In genomic region chr22:31269892-31270574, GRCh38 we compare ENCODE assay signal across 11 cellular contexts. TPM values are rescaled to one million over a fixed set of nuclear protein-coding genes. Genes with fewer than 3 reads are reported as not detected.
A peak's percentile ranks its signal among the peaks of the same experiment; 100 is the strongest.
DNase-seq lines count a peak whose midpoint lies in the region; ATAC-seq, FAIRE-seq and TF ChIP-seq lines count a peak whose summit lies in the region.
"Had no signal": no experiment of that assay in that cellular context is flagged by ENCODE, and none has a peak within 500 bp of the region (broad histone marks: within the 10 kb centered on the region; RNA-seq: fewer than 3 reads in every experiment).

No MANE protein-coding gene starts in this region.

- H2BK5ac ChIP-seq in IMR-90 (ENCODE audit: low read depth, low read length, poor library complexity, severe bottlenecking) (no peak overlapping the region), H1 (ENCODE audit: low read depth, low read length) (peak overlapping the region; percentile 72; the same call in 1 of the 2 replicates)

- H3K9me1 ChIP-seq in IMR-90 (ENCODE audit: insufficient read depth, low read length): peaks cover 14% of the 10 kb centered on the region

- H2AK9ac ChIP-seq in IMR-90 (replicated peaks; ENCODE audit: low read depth, low read length, poor library complexity): peak overlapping the region; percentile 39

- H3K79me2 ChIP-seq in H1 (ENCODE audit: control insufficient read depth in 1 of 2, insufficient read depth in 2 of 2, low read length in 2 of 2): no peaks in the 10 kb centered on the region

- no peak for TF ChIP-seq EP300 in H1 (IDR thresholded peaks at IDR 0.05; ENCODE audit: borderline replicate concordance in 1 of 2, low read depth in 2 of 2, low read length in 2 of 2)

- CTCF ChIA-PET in IMR-90 (lab: Yijun Ruan, JAX): no interaction called here
- CTCF ChIA-PET in H1 (lab: Charles Lee; ENCODE audit: partially characterized antibody): interaction anchor here (0.6 to 8.2 kb wide), 23 partner anchors 12 to 323 kb away, joined by 3 to 122 read pairs (median 4); partner anchors contain the start of genes LIMK2 and PLA2G3

- no peak overlapping the region for H3K4me3 Mint-ChIP-seq in T-helper 1 cell treated with Interleukin-12 subunit alpha and Interleukin-12 subunit beta and Interleukin-4 antibody, amounts not matched to agents 30 μg/mL and 1 μg/mL, for 36 hours
- no peak overlapping the region for H3K4me3 Mint-ChIP-seq in neural crest cell

- FAIRE-seq in H1 (lab: Jason Lieb, UNC): peak; percentile 93
- FAIRE-seq: islet of Langerhans had no signal

- H3K36me3 ChIP-seq in IMR-90 (ENCODE audit: control insufficient read depth, insufficient read depth, low read length) (peaks cover 31% of the 10 kb centered on the region), H1 (ENCODE audit: control insufficient read depth in 2 of 4, insufficient read depth in 4 of 4, low read length in 3 of 4) (peaks cover 6 to 55% (median 15%) of the 10 kb centered on the region in 4 experiments), ascending aorta (peaks cover 54 to 78% of the 10 kb centered on the region in 2 donors)

- H3K9me3 Mint-ChIP-seq in T-helper 1 cell treated with Interleukin-12 subunit alpha and Interleukin-12 subunit beta and Interleukin-4 antibody, amounts not matched to agents 30 μg/mL and 1 μg/mL, for 36 hours: no peaks in the 10 kb centered on the region
- H3K9me3 Mint-ChIP-seq in neural crest cell: no peaks in the 10 kb centered on the region

- no peak overlapping the region for H2AFZ ChIP-seq in IMR-90 (replicated peaks; ENCODE audit: low read length, poor library complexity)
- no peak overlapping the region for H2AFZ ChIP-seq in H1 (ENCODE audit: low read length)

- H2BK20ac ChIP-seq in IMR-90 (ENCODE audit: low read depth, low read length) (no peak overlapping the region), H1 (ENCODE audit: low read length) (0 out of 2 replicates have a peak overlapping the region, but pooled peaks have one; percentile 6)

- H4K8ac ChIP-seq in IMR-90 (ENCODE audit: low read depth in 2 of 2, low read length in 2 of 2): no peak overlapping the region
- H4K8ac ChIP-seq in H1 (ENCODE audit: extremely low read depth, insufficient read depth, low read length): no peak overlapping the region

- peaks cover 6% of the 10 kb centered on the region; the same call in 1 of the 2 replicates for H4K20me1 ChIP-seq in IMR-90 (ENCODE audit: insufficient read depth, low read length)
- peaks cover 3% of the 10 kb centered on the region in 2 experiments for H4K20me1 ChIP-seq in H1 (replicated peaks in 1 of 2; ENCODE audit: control insufficient read depth in 1 of 2, insufficient read depth in 2 of 2, low read length in 2 of 2)

- H3K4me1 Mint-ChIP-seq in T-helper 1 cell treated with Interleukin-12 subunit alpha and Interleukin-12 subunit beta and Interleukin-4 antibody, amounts not matched to agents 30 μg/mL and 1 μg/mL, for 36 hours (ENCODE audit: low read depth): peaks cover 9% of the 10 kb centered on the region
- no peaks in the 10 kb centered on the region for H3K4me1 Mint-ChIP-seq in neural crest cell

- no peaks in the 10 kb centered on the region for H3K27me3 Mint-ChIP-seq in T-helper 1 cell treated with Interleukin-12 subunit alpha and Interleukin-12 subunit beta and Interleukin-4 antibody, amounts not matched to agents 30 μg/mL and 1 μg/mL, for 36 hours (ENCODE audit: low read depth)
- no peaks in the 10 kb centered on the region for H3K27me3 Mint-ChIP-seq in neural crest cell (ENCODE audit: low read depth)

- 54% methylated on average over 2 of the region's 3 CpGs; no CpG with 5 or more reads in 1 of the 2 experiments for WGBS in IMR-90 (ENCODE audit: extremely low coverage in 2 of 2, insufficient read length in 1 of 2), 2 experiments
- 46% methylated on average over 2 of the region's 3 CpGs; no CpG with 5 or more reads in 1 of the 2 experiments for WGBS in H1 (ENCODE audit: extremely low coverage in 1 of 2, insufficient coverage in 1 of 2, insufficient read length in 1 of 2, insufficient replicate concordance in 2 of 2, low coverage in 1 of 2, low lambda C conversion rate in 2 of 2, missing lambda C conversion rate in 1 of 2), 2 experiments

- no peak for DNase-seq in T-helper 1 cell
- no peak for DNase-seq in IMR-90
- DNase-seq in H1 (ENCODE audit: low read depth in 1 of 2, low spot score in 2 of 2): no peak
- DNase-seq in neural crest cell (ENCODE audit: low read depth, low spot score): no peak
- DNase-seq in stimulated activated naive CD4-positive, alpha-beta T cell treated with Interleukin-2 at 50 U/mL for 16 hours (lab: John Stamatoyannopoulos, UW): no peak
- no peak for DNase-seq in ascending aorta (ENCODE audit: low spot score in 2 of 2)
- DNase-seq: activated CD4-positive, alpha-beta T cell treated with anti-CD3 and anti-CD28 coated beads, Interleukin-2, amount 50 U/mL, for 4 hours; NCI-H2081 treated with DMSO at 0.1 percent for 48 hours had no signal

- H4K91ac ChIP-seq in IMR-90 (ENCODE audit: insufficient read depth, low read depth, low read length) (no peak overlapping the region), H1 (replicated peaks; ENCODE audit: insufficient read length, low read length) (no peak overlapping the region)

- H3K4me3 ChIP-seq in IMR-90 (ENCODE audit: insufficient read depth, low read depth, low read length) (no peak overlapping the region), H1 (ENCODE audit: extremely low read depth in 1 of 4, insufficient read depth in 2 of 4, low read depth in 3 of 4, low read length in 4 of 4) (peak overlapping the region in 2 of 4 experiments; percentile 11 to 26; a peak in 4 of 8 replicates), ascending aorta (no peak overlapping the region)

- H3K18ac ChIP-seq in IMR-90 (ENCODE audit: low read depth, low read length) (no peak overlapping the region), H1 (ENCODE audit: extremely low read depth, low read length) (peak overlapping the region; percentile 56; the same call in 1 of the 2 replicates)

- POLR2A ChIA-PET in IMR-90 (lab: Charles Lee; ENCODE audit: unreplicated experiment): no interaction called here
- POLR2A ChIA-PET in H1 (lab: Charles Lee; ENCODE audit: partially characterized antibody): interaction anchor here (0.8 to 6.0 kb wide), 11 partner anchors 11 to 186 kb away, joined by 3 to 30 read pairs (median 3); partner anchors contain the start of gene LIMK2

- H3K79me1 ChIP-seq in IMR-90 (ENCODE audit: low read depth in 1 of 2, low read length in 2 of 2): no peaks in the 10 kb centered on the region; a peak in 2 of 4 replicates
- no peaks in the 10 kb centered on the region for H3K79me1 ChIP-seq in H1 (ENCODE audit: low read depth, low read length)

- H3K23me2 ChIP-seq in H1 (ENCODE audit: low read depth, low read length): no peaks in the 10 kb centered on the region

- no peak overlapping the region for H3K4me2 ChIP-seq in IMR-90 (ENCODE audit: low read depth, low read length)
- H3K4me2 ChIP-seq in H1 (ENCODE audit: insufficient read depth in 1 of 2, low read depth in 2 of 2, low read length in 2 of 2): peak overlapping the region; percentile 28 to 58

- no peak for TF ChIP-seq RAD21 in IMR-90 (IDR thresholded peaks at IDR 0.05; ENCODE audit: low read length)
- TF ChIP-seq RAD21 in H1 (IDR thresholded peaks at IDR 0.05 in 1 of 2, conservative IDR thresholded peaks at IDR 0.05 in 1 of 2; ENCODE audit: low read depth in 2 of 2, low read length in 2 of 2): no peak; a peak in 1 of 4 replicates

- H2AK5ac ChIP-seq in IMR-90 (ENCODE audit: low read depth, low read length) (no peak overlapping the region), H1 (ENCODE audit: low read depth, low read length) (no peak overlapping the region)

- no peaks in the 10 kb centered on the region for H3K27me3 ChIP-seq in IMR-90 (ENCODE audit: control insufficient read depth, insufficient read depth, low read length)
- H3K27me3 ChIP-seq in H1 (replicated peaks in 1 of 4; ENCODE audit: control insufficient read depth in 3 of 4, extremely low read depth in 1 of 4, insufficient read depth in 3 of 4, low read length in 3 of 4): no peaks in the 10 kb centered on the region
- H3K27me3 ChIP-seq in ascending aorta: no peaks in the 10 kb centered on the region

- H2BK120ac ChIP-seq in IMR-90 (ENCODE audit: low read depth, low read length) (no peak overlapping the region), H1 (replicated peaks; ENCODE audit: low read depth, low read length) (no peak overlapping the region)

- no peak overlapping the region for H3K23ac ChIP-seq in IMR-90 (ENCODE audit: low read depth, low read length)
- no peak overlapping the region for H3K23ac ChIP-seq in H1 (ENCODE audit: insufficient read length)

- H3K4ac ChIP-seq in IMR-90 (ENCODE audit: low read depth, low read length) (no peak overlapping the region), H1 (replicated peaks; ENCODE audit: insufficient read length, low read depth, low read length) (no peak overlapping the region)

- H3K27ac Mint-ChIP-seq in T-helper 1 cell treated with Interleukin-12 subunit alpha and Interleukin-12 subunit beta and Interleukin-4 antibody, amounts not matched to agents 30 μg/mL and 1 μg/mL, for 36 hours: peak overlapping the region; percentile 43
- H3K27ac Mint-ChIP-seq in neural crest cell (ENCODE audit: unreplicated experiment): peak overlapping the region; percentile 43

- no peak overlapping the region; the same call in 1 of the 2 replicates for H2BK12ac ChIP-seq in H1 (ENCODE audit: low read depth, low read length)

- H3K9ac ChIP-seq in IMR-90 (ENCODE audit: low read depth, low read length) (no peak overlapping the region), H1 (replicated peaks in 1 of 4; ENCODE audit: extremely low read depth in 1 of 4, low read depth in 3 of 4, low read length in 3 of 4) (peak overlapping the region in 2 of 4 experiments; percentile 20 to 39; a peak in 4 of 7 replicates)

- dilution Hi-C loops in IMR-90 (cut with HindIII; ENCODE audit: low sequenced_read_pairs, unreplicated experiment): no loop called here

- peaks cover 5% of the 10 kb centered on the region; the same call in 1 of the 2 replicates for H3K4me1 ChIP-seq in IMR-90 (ENCODE audit: control insufficient read depth, insufficient read depth, low read length)
- H3K4me1 ChIP-seq in H1 (replicated peaks in 1 of 4; ENCODE audit: control insufficient read depth in 3 of 4, insufficient read depth in 4 of 4, low read length in 3 of 4): peaks cover 0 to 13% (median 5%) of the 10 kb centered on the region in 4 experiments; a peak in 4 of 7 replicates
- H3K4me1 ChIP-seq in ascending aorta: no peaks in the 10 kb centered on the region

- TF ChIP-seq POLR2A in IMR-90 (IDR thresholded peaks at IDR 0.05; ENCODE audit: low read depth, low read length) (no peak), H1 (IDR thresholded peaks at IDR 0.05; ENCODE audit: control extremely low read depth in 1 of 2, low read depth in 2 of 2, low read length in 2 of 2) (no peak)

- TF ChIP-seq CTCF in IMR-90 (conservative IDR thresholded peaks at IDR 0.05; ENCODE audit: low read depth, low read length) (no peak), H1 (IDR thresholded peaks at IDR 0.05; ENCODE audit: control extremely low read depth in 1 of 3, insufficient read depth in 1 of 3, low read depth in 1 of 3, low read length in 3 of 3) (peak in 1 of 3 experiments; percentile 8; a peak in 1 of 4 replicates), neural crest cell (conservative IDR thresholded peaks at IDR 0.05) (no peak), ascending aorta (IDR thresholded peaks at IDR 0.05) (no peak)

- intact Hi-C loops in IMR-90 (cut with micrococcal nuclease) (no loop called here), ascending aorta (cut with DNase I) (loop anchor here (5.0 kb wide), 1 partner anchor 163 kb away; the partner anchor contains the start of gene SELENOM)

- in situ Hi-C loops in IMR-90 (cut with MboI; ENCODE audit: low sequenced_read_pairs): no loop called here

- H2BK15ac ChIP-seq in IMR-90 (ENCODE audit: low read depth, low read length): no peak overlapping the region; the same call in 2 of the 3 replicates
- no peak overlapping the region for H2BK15ac ChIP-seq in H1 (ENCODE audit: low read length)

- H4K5ac ChIP-seq in IMR-90 (ENCODE audit: low read depth, low read length) (no peak overlapping the region), H1 (ENCODE audit: insufficient read length, low read depth, low read length) (no peak overlapping the region)

- no TSS peak for BruUV-seq in IMR-90 (replicated peaks; lab: Mats Ljungman, UMichigan)

- H3K27ac ChIP-seq in IMR-90 (ENCODE audit: insufficient read depth, low read length): no peak overlapping the region
- H3K27ac ChIP-seq in H1 (ENCODE audit: low read depth, low read length): peak overlapping the region; percentile 44
- no peak overlapping the region for H3K27ac ChIP-seq in ascending aorta

- no peak overlapping the region; the same call in 1 of the 2 replicates for H3K14ac ChIP-seq in IMR-90 (replicated peaks; ENCODE audit: low read depth, low read length)
- H3K14ac ChIP-seq in H1 (ENCODE audit: insufficient read length): no peak overlapping the region

- ATAC-seq in IMR-90 (ENCODE audit: low read depth): no peak
- no peak for ATAC-seq in GM21381 (IDR thresholded peaks at IDR 0.05; ENCODE audit: unreplicated experiment)

- peaks cover 43% of the 10 kb centered on the region for H3K36me3 Mint-ChIP-seq in T-helper 1 cell treated with Interleukin-12 subunit alpha and Interleukin-12 subunit beta and Interleukin-4 antibody, amounts not matched to agents 30 μg/mL and 1 μg/mL, for 36 hours (ENCODE audit: low read depth)
- H3K36me3 Mint-ChIP-seq in neural crest cell (ENCODE audit: low read depth): peaks cover 9% of the 10 kb centered on the region

- H3K56ac ChIP-seq in IMR-90 (ENCODE audit: extremely low read depth, insufficient read depth, low read length): no peak overlapping the region
- H3K56ac ChIP-seq in H1 (replicated peaks; ENCODE audit: insufficient read length, low read depth, low read length): no peak overlapping the region

- H3K9me3 ChIP-seq in IMR-90 (ENCODE audit: control insufficient read depth, insufficient read depth, low read length): no peaks in the 10 kb centered on the region
- no peaks in the 10 kb centered on the region for H3K9me3 ChIP-seq in H1 (ENCODE audit: insufficient read depth in 2 of 2, low read depth in 1 of 2, low read length in 1 of 2)
- H3K9me3 ChIP-seq in ascending aorta: no peaks in the 10 kb centered on the region

RNA-seq across cellular contexts. Expression of gene PIK3IP1, which starts 22.3 kb away (rescaled TPM):
- total RNA-seq in IMR-90 (2012; rRNA removed) (12.9 and 13.3 TPM in 2 replicates), neural crest cell (1.8 and 2.3 TPM in 2 replicates), ascending aorta (16.4 TPM)
- polyA plus RNA-seq in IMR-90 (2012; rRNA removed) (16.8 and 17.6 TPM in 2 replicates), H1 (2011; rRNA removed) (0.66 and 1.00 TPM in 2 replicates)
- polyA plus RNA-seq in IMR-90 (2012; cell fraction: cytosol; rRNA removed): 15.1 and 28.9 TPM in 2 replicates
- polyA plus RNA-seq in IMR-90 (2012; cell fraction: nucleus; rRNA removed; ENCODE audit: low replicate concordance): 18.3 and 21.2 TPM in 2 replicates
- 1.3 and 1.5 TPM in 2 replicates for total RNA-seq in H1 (2021; fragmentation: NEBNext Ultra II Directional; extraction: Animal tissue kit (Norgen Biotek cat#: 25700))
- polyA plus RNA-seq in H1 (2011; cell fraction: cytosol; rRNA removed): 1.7 TPM
- polyA plus RNA-seq in H1 (2011; cell fraction: nucleus; rRNA removed): 1.8 TPM
- 0.94 to 1.4 TPM (median 1.2 TPM) in 4 replicates for polyA plus RNA-seq in H1 (2012, experiment 1 of 2)
- polyA plus RNA-seq in H1 (2012, experiment 2 of 2): 0.79 TPM
- 0.95 TPM for polyA plus RNA-seq in H1 (2013, experiment 1 of 2)
- 1.3 TPM for polyA plus RNA-seq in H1 (2013, experiment 2 of 2)
- 0.46 and 0.76 TPM in 2 replicates for polyA minus RNA-seq in H1 (2011; rRNA and poly(A)+ RNA removed)
- polyA minus RNA-seq in H1 (2011; cell fraction: cytosol; rRNA and poly(A)+ RNA removed): 2.1 TPM
- 3.9 TPM for polyA minus RNA-seq in H1 (2011; cell fraction: nucleus; rRNA and poly(A)+ RNA removed)

RNA-seq across cellular contexts. Expression of gene LIMK2, which starts 57.9 kb away (rescaled TPM):
- total RNA-seq in IMR-90 (2012; rRNA removed) (25.0 and 31.9 TPM in 2 replicates), neural crest cell (31.3 and 35.1 TPM in 2 replicates), ascending aorta (18.4 TPM)
- polyA plus RNA-seq in IMR-90 (2012; rRNA removed) (14.0 and 14.5 TPM in 2 replicates), H1 (2011; rRNA removed) (13.2 and 25.6 TPM in 2 replicates)
- polyA plus RNA-seq in IMR-90 (2012; cell fraction: cytosol; rRNA removed): 7.5 and 8.9 TPM in 2 replicates
- polyA plus RNA-seq in IMR-90 (2012; cell fraction: nucleus; rRNA removed; ENCODE audit: low replicate concordance): 24.8 and 31.3 TPM in 2 replicates
- total RNA-seq in H1 (2021; fragmentation: NEBNext Ultra II Directional; extraction: Animal tissue kit (Norgen Biotek cat#: 25700)): 37.6 and 41.1 TPM in 2 replicates
- polyA plus RNA-seq in H1 (2011; cell fraction: cytosol; rRNA removed): 17.9 TPM
- 39.1 TPM for polyA plus RNA-seq in H1 (2011; cell fraction: nucleus; rRNA removed)
- 32.5 to 35.2 TPM (median 35.1 TPM) in 4 replicates for polyA plus RNA-seq in H1 (2012, experiment 1 of 2)
- 22.3 TPM for polyA plus RNA-seq in H1 (2012, experiment 2 of 2)
- polyA plus RNA-seq in H1 (2013, experiment 1 of 2): 23.1 TPM
- polyA plus RNA-seq in H1 (2013, experiment 2 of 2): 23.2 TPM
- polyA minus RNA-seq in H1 (2011; rRNA and poly(A)+ RNA removed): 19.1 and 23.2 TPM in 2 replicates
- 19.9 TPM for polyA minus RNA-seq in H1 (2011; cell fraction: cytosol; rRNA and poly(A)+ RNA removed)
- 26.2 TPM for polyA minus RNA-seq in H1 (2011; cell fraction: nucleus; rRNA and poly(A)+ RNA removed)
